14 cellular contexts compared by ENCODE assay signal in the genomic region with DNA sequence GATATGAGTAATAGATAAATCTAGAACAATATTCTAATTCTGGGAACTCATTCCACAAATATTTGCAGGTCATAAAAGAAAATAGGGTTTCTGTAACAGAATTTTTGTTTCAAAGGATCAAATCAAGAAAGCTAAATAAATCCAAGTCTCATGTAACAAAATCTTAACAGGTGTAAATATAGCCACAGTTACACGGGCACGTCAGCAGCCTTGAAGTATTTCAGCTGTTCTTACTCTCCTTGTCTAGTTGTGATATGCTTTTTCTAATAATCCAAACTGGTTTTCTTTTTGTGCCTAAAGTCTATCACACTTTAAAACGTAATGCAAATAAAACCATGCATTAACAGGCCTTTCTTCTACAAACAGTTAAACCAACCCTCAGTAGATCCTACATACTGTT. TPM values are rescaled to one million over a fixed set of nuclear protein-coding genes. Genes with fewer than 3 reads are reported as not detected.
"Had no signal": no experiment of that assay in that cellular context is flagged by ENCODE, and none has a peak within 500 bp of the region (broad histone marks: within the 10 kb centered on the region; RNA-seq: fewer than 3 reads in every experiment).

No MANE protein-coding gene starts in this region.

RNA-seq across cellular contexts. Expression of a gene that starts 9.3 kb away (rescaled TPM):
- total RNA-seq: stomach, subcutaneous adipose tissue, suprapubic skin, temporal lobe, thoracic aorta, thyroid gland, tibial nerve, transverse colon, upper lobe of left lung, upper lobe of right lung, ureter, urinary bladder, uterus, vagina had no signal
